ENCODE assay signal across 8 cellular contexts in genomic region chr1:43171876-43172531, GRCh38. TPM values are rescaled to one million over a fixed set of nuclear protein-coding genes. Genes with fewer than 3 reads are reported as not detected.
DNase-seq lines count a peak whose midpoint lies in the region; ATAC-seq and TF ChIP-seq lines count a peak whose summit lies in the region.

Gene CFAP57 (plus strand): TSS chr1:43172330. CDS start chr1:43172754, 424 bp downstream.
Gene EBNA1BP2 (minus strand): TSS chr1:43172290. CDS start chr1:43172118, 172 bp downstream.

- H3K4me1 ChIP-seq in esophagus squamous epithelium (peaks cover 0 to 22% (median 6%) of the 10 kb centered on the region in 3 donors), muscle layer of duodenum (ENCODE audit: control insufficient read depth in 1 of 2, insufficient read depth in 2 of 2, low read length in 2 of 2) (peaks cover 9 to 12% of the 10 kb centered on the region in 2 donors)

- TF ChIP-seq POLR2A in esophagus squamous epithelium (IDR thresholded peaks at IDR 0.05): no peak

- H3K27ac ChIP-seq in esophagus squamous epithelium (peak within 1 kb of the TSS; percentile 24 to 83 (median 78)), muscle layer of duodenum (ENCODE audit: low read length) (peak within 1 kb of the TSS; percentile 64)

- peaks cover 0 to 25% (median 0%) of the 10 kb centered on the region in 4 donors for H3K27me3 ChIP-seq in esophagus squamous epithelium
- no peaks in the 10 kb centered on the region for H3K27me3 ChIP-seq in muscle layer of duodenum (ENCODE audit: low read depth, low read length)

- intact Hi-C loops in esophagus squamous epithelium (cut with DNase I): no loop called here

- H3K9me3 ChIP-seq in esophagus squamous epithelium (no peaks in the 10 kb centered on the region), muscle layer of duodenum (ENCODE audit: control insufficient read depth in 1 of 2, low read length in 2 of 2) (no peaks in the 10 kb centered on the region)

- peak; percentile 89 for ATAC-seq in GM21723 (IDR thresholded peaks at IDR 0.05; ENCODE audit: unreplicated experiment)

- H3K36me3 ChIP-seq in esophagus squamous epithelium (peaks cover 5 to 39% (median 6%) of the 10 kb centered on the region in 3 donors), muscle layer of duodenum (ENCODE audit: control insufficient read depth in 1 of 2, insufficient read depth in 2 of 2, low read length in 2 of 2) (peaks cover 22 to 34% of the 10 kb centered on the region in 2 donors)

- TF ChIP-seq CTCF in esophagus squamous epithelium (IDR thresholded peaks at IDR 0.05): peak in 1 of 6 experiments; percentile 5

- 0% methylated on average over 12 of the region's 45 CpGs; no CpG with 5 or more reads in 1 of the 2 donors for WGBS in esophagus squamous epithelium, 2 donors

- DNase-seq in DMS53 treated with DMSO at 0.1 percent for 48 hours (lab: John Stamatoyannopoulos, UW; ENCODE audit: unreplicated experiment): peak; percentile 90
- DNase-seq in Jurkat, Clone E6-1 (ENCODE audit: low read depth, low spot score): peak; percentile 92
- DNase-seq in OCI-M2 (lab: John Stamatoyannopoulos, UW; ENCODE audit: unreplicated experiment): peak; percentile 31
- peak; percentile 92 for DNase-seq in activated T-cell treated with anti-CD3 and anti-CD28 coated beads, Interleukin-2, amount 50 U/mL, for 1 hour
- DNase-seq in esophagus squamous epithelium (lab: John Stamatoyannopoulos, UW): peak; percentile 73
- DNase-seq in stimulated activated CD8-positive, alpha-beta memory T cell treated with anti-CD3 and anti-CD28 coated beads, Interleukin-7, amount 100 ng/mL, for 1 hour (ENCODE audit: low read depth in 2 of 2): peak; percentile 82 to 83

- peak within 1 kb of the TSS; percentile 99 for H3K4me3 ChIP-seq in Jurkat, Clone E6-1 (ENCODE audit: low read length)
- H3K4me3 ChIP-seq in esophagus squamous epithelium (peak within 1 kb of the TSS; percentile 84 to 96 (median 90)), muscle layer of duodenum (ENCODE audit: low read depth in 1 of 2, low read length in 2 of 2) (peak within 1 kb of the TSS; percentile 94 to 99)

RNA-seq across cellular contexts. Expression of gene CFAP57, which starts in this region (rescaled TPM):
- polyA plus RNA-seq in Jurkat, Clone E6-1 (2012; ENCODE audit: insufficient read depth, insufficient read length): 0.45 TPM
- not detected for total RNA-seq in esophagus squamous epithelium

RNA-seq across cellular contexts. Expression of gene EBNA1BP2, which starts in this region (rescaled TPM):
- 205 TPM for polyA plus RNA-seq in Jurkat, Clone E6-1 (2012; ENCODE audit: insufficient read depth, insufficient read length)
- 10 to 100 TPM; 44.4 to 99.3 (median 60.7) TPM for total RNA-seq in esophagus squamous epithelium

Comparison
In these comparisons a context has a peak if more than half of its experiments do, and no peak if none do; other contexts are left out.
1. Peak in every context shown above with its lines: DNase-seq, ATAC-seq, H3K4me3 ChIP-seq and H3K27ac ChIP-seq.
2. DNase-seq: peak in every context shown above with its lines; median percentile 92 in Jurkat, Clone E6-1; 92 in activated T-cell treated with anti-CD3 and anti-CD28 coated beads, Interleukin-2, amount 50 U/mL, for 1 hour; 90 in DMS53 treated with DMSO at 0.1 percent for 48 hours; 82 in stimulated activated CD8-positive, alpha-beta memory T cell treated with anti-CD3 and anti-CD28 coated beads, Interleukin-7, amount 100 ng/mL, for 1 hour; 73 in esophagus squamous epithelium; 31 in OCI-M2.